ENCODE assay signal across 8 cellular contexts in the genomic region with DNA sequence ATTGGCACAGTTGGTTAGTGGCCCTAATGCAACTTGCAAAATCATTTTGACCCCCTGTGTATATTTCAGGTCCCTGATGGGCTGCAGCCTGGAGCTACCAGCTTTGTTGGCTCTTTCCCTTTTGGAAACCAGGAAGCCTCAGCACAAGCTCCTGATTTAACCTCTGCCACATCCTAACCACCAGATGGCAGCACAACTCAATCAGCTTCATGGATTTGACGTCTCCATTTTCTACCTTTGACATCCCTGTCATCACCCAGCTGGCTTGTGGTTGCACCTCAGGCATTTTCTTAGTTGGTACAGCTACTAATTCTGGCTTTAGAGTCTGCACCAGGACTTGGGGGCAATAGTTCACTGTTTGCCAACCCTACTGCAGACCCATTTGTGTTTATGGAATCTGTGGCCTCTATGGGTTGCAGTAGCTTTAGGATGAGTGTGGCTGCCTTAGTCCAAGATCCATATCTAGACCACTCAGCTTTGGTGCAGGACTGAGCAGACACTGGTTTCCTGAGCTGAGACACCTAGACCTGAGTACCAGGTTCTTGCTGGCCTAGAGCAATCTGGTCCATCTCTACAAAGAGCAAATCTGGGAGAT.
DNase-seq lines count a peak whose midpoint lies in the region; ATAC-seq, FAIRE-seq and TF ChIP-seq lines count a peak whose summit lies in the region.

No MANE protein-coding gene starts in this region.

- ATAC-seq in GM18870 (IDR thresholded peaks at IDR 0.05; ENCODE audit: unreplicated experiment) (peak; percentile 72), HG03097 (IDR thresholded peaks at IDR 0.05; ENCODE audit: low FRiP score, unreplicated experiment) (peak; percentile 74), T-helper 17 cell (no peak)

- peaks cover 5% of the 10 kb centered on the region for H3K4me1 Mint-ChIP-seq in T-helper 17 cell

- no peaks in the 10 kb centered on the region for H3K27me3 ChIP-seq in endothelial cell of umbilical vein (ENCODE audit: control insufficient read depth in 2 of 2, insufficient read depth in 2 of 2, low read length in 2 of 2)

- H3K27ac Mint-ChIP-seq in T-helper 17 cell = no peak overlapping the region

- FAIRE-seq in D721Med (lab: Jason Lieb, UNC) (no peak), endothelial cell of umbilical vein (lab: Jason Lieb, UNC) (peak; percentile 82)

- no peaks in the 10 kb centered on the region for H3K36me3 ChIP-seq in endothelial cell of umbilical vein (ENCODE audit: control insufficient read depth in 2 of 2, extremely low read depth in 1 of 2, insufficient read depth in 2 of 2, low read length in 2 of 2)

- no peak overlapping the region for H3K9ac ChIP-seq in endothelial cell of umbilical vein (replicated peaks; ENCODE audit: extremely low read depth, insufficient read depth, low read length)

- no peak for TF ChIP-seq POLR2A in endothelial cell of umbilical vein (IDR thresholded peaks at IDR 0.05; ENCODE audit: low read depth, low read length)

- no peaks in the 10 kb centered on the region for H3K9me1 ChIP-seq in endothelial cell of umbilical vein (replicated peaks; ENCODE audit: control insufficient read depth, extremely low read depth, insufficient read depth, low read length)

- CTCF ChIA-PET in endothelial cell of umbilical vein (lab: Charles Lee) = interaction anchor here (0.6 to 2.6 kb wide), 24 partner anchors 9 to 811 kb away, joined by 3 to 58 read pairs (median 4); no protein-coding TSS in a partner anchor

- H3K27ac ChIP-seq in endothelial cell of umbilical vein (ENCODE audit: insufficient read depth, low read depth, low read length) = no peak overlapping the region

- TF ChIP-seq CTCF in D721Med (IDR thresholded peaks at IDR 0.05; ENCODE audit: insufficient read depth, missing control alignments) (peak; percentile 66), endothelial cell of umbilical vein (IDR thresholded peaks at IDR 0.05; ENCODE audit: extremely low read depth in 1 of 2, insufficient read depth in 1 of 2, low read depth in 1 of 2, low read length in 2 of 2) (peak; percentile 54 to 68)

- BruUV-seq in endothelial cell of umbilical vein (replicated peaks; lab: Mats Ljungman, UMichigan) = no TSS peak

- intact Hi-C loops in endothelial cell of umbilical vein (cut with micrococcal nuclease) = no loop called here

- peaks cover 5% of the 10 kb centered on the region for H3K27me3 Mint-ChIP-seq in T-helper 17 cell

- H3K9me3 ChIP-seq in endothelial cell of umbilical vein (replicated peaks; ENCODE audit: control insufficient read depth, insufficient read depth, low read length) (no peaks in the 10 kb centered on the region), T-helper 17 cell (ENCODE audit: control insufficient read depth, low read length, poor library complexity, severe bottlenecking) (no peaks in the 10 kb centered on the region)

- dilution Hi-C loops in endothelial cell of umbilical vein (cut with MboI; ENCODE audit: extremely low pct_ligation_motif_present, low sequenced_read_pairs) = no loop called here

- POLR2A ChIA-PET in endothelial cell of umbilical vein (lab: Charles Lee) = no interaction called here

- no peaks in the 10 kb centered on the region for H3K79me2 ChIP-seq in endothelial cell of umbilical vein (ENCODE audit: control insufficient read depth, insufficient read depth, low read length)

- H3K4me2 ChIP-seq in endothelial cell of umbilical vein (ENCODE audit: insufficient read depth, low read length) = no peak overlapping the region

- DNase-seq in D721Med (ENCODE audit: insufficient read length, low spot score) = no peak
- peak; percentile 79 for DNase-seq in OCI-M1 (lab: John Stamatoyannopoulos, UW)
- DNase-seq in endothelial cell of umbilical vein (ENCODE audit: low read depth, low spot score) = peak; percentile 44
- DNase-seq in mucosa of gallbladder (ENCODE audit: low spot score) = peak; percentile 25
- no peak for DNase-seq in T-helper 17 cell
- DNase-seq in activated CD8-positive, alpha-beta memory T cell treated with anti-CD3 and anti-CD28 coated beads for 24 hours = no peak

- no peak overlapping the region for H2AFZ ChIP-seq in endothelial cell of umbilical vein (ENCODE audit: low read depth, low read length)

- H3K4me3 ChIP-seq in endothelial cell of umbilical vein (replicated peaks in 1 of 3; ENCODE audit: insufficient read depth in 1 of 3, low read depth in 1 of 3, low read length in 3 of 3) = no peak overlapping the region

- H3K4me1 ChIP-seq in endothelial cell of umbilical vein (ENCODE audit: control insufficient read depth, extremely low read depth, insufficient read depth, low read length) = no peaks in the 10 kb centered on the region

- H3K36me3 Mint-ChIP-seq in T-helper 17 cell (ENCODE audit: low read depth) = no peaks in the 10 kb centered on the region

- no peak overlapping the region for H3K4me3 Mint-ChIP-seq in T-helper 17 cell

- no peaks in the 10 kb centered on the region for H4K20me1 ChIP-seq in endothelial cell of umbilical vein (replicated peaks; ENCODE audit: control insufficient read depth, extremely low read depth, insufficient read depth, low read length)

TF ChIP-seq in endothelial cell of umbilical vein, 7 proteins besides CTCF, POLR2A, EP300 and RAD21:
- TF ChIP-seq POLR2AphosphoS5 (IDR thresholded peaks at IDR 0.05; ENCODE audit: insufficient read depth, low read depth, low read length) (no peak), MYC (IDR thresholded peaks at IDR 0.05; ENCODE audit: low read depth, low read length) (no peak), JUN (IDR thresholded peaks at IDR 0.05; ENCODE audit: borderline replicate concordance, insufficient read depth, insufficient read length, low read depth) (no peak), FOS (IDR thresholded peaks at IDR 0.05; ENCODE audit: borderline replicate concordance, insufficient read depth, low read length) (no peak), GATA2 (IDR thresholded peaks at IDR 0.05; ENCODE audit: insufficient read depth, insufficient read length, low read depth, low read length) (no peak), EZH2 (IDR thresholded peaks at IDR 0.05; ENCODE audit: borderline replicate concordance, low read depth, low read length, severe bottlenecking) (no peak), MAX (IDR thresholded peaks at IDR 0.05; ENCODE audit: insufficient read depth, insufficient read length) (no peak)

Comparison
In these comparisons a context has a peak if more than half of its experiments do, and no peak if none do; other contexts are left out.
1. DNase-seq: peak in OCI-M1 (single experiment), endothelial cell of umbilical vein (single experiment) and mucosa of gallbladder (single experiment); none in D721Med (single experiment), T-helper 17 cell (0 of 3) and activated CD8-positive, alpha-beta memory T cell treated with anti-CD3 and anti-CD28 coated beads for 24 hours (single experiment).